ENCODE assay signal across 1 cellular context in genomic region chr1:231691618-231692259, GRCh38.
TF ChIP-seq lines count a peak whose summit lies in the region.

No MANE protein-coding gene starts in this region.

TF ChIP-seq in IMR-90, 13 proteins besides CTCF, POLR2A, EP300 and RAD21 (continued from another document):
- TF ChIP-seq ELK1 (IDR thresholded peaks at IDR 0.05; ENCODE audit: borderline replicate concordance, low read depth, low read length) (no peak), MAZ (IDR thresholded peaks at IDR 0.05; ENCODE audit: borderline replicate concordance, low read depth, low read length) (peak; percentile 76; the same call in 1 of the 2 replicates)
TF ChIP-seq in IMR-90: peak in this region for 2.
